Comparison of ENCODE assay signal across 1 cellular context in genomic region chr5:154766558-154767281, GRCh38.
TF ChIP-seq lines count a peak whose summit lies in the region.

No MANE protein-coding gene starts in this region.

TF ChIP-seq in IMR-90, 13 proteins besides CTCF, POLR2A, EP300 and RAD21:
- TF ChIP-seq, protein P1, sequence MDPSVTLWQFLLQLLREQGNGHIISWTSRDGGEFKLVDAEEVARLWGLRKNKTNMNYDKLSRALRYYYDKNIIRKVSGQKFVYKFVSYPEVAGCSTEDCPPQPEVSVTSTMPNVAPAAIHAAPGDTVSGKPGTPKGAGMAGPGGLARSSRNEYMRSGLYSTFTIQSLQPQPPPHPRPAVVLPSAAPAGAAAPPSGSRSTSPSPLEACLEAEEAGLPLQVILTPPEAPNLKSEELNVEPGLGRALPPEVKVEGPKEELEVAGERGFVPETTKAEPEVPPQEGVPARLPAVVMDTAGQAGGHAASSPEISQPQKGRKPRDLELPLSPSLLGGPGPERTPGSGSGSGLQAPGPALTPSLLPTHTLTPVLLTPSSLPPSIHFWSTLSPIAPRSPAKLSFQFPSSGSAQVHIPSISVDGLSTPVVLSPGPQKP (IDR thresholded peaks at IDR 0.05; ENCODE audit: borderline replicate concordance, low read depth, low read length), result no peak
- TF ChIP-seq MXI1 (IDR thresholded peaks at IDR 0.05; ENCODE audit: borderline replicate concordance, low read depth, low read length) (no peak), BHLHE40 (IDR thresholded peaks at IDR 0.05; ENCODE audit: low read depth, low read length) (no peak)
- TF ChIP-seq, protein P2, sequence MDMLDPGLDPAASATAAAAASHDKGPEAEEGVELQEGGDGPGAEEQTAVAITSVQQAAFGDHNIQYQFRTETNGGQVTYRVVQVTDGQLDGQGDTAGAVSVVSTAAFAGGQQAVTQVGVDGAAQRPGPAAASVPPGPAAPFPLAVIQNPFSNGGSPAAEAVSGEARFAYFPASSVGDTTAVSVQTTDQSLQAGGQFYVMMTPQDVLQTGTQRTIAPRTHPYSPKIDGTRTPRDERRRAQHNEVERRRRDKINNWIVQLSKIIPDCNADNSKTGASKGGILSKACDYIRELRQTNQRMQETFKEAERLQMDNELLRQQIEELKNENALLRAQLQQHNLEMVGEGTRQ (IDR thresholded peaks at IDR 0.05; ENCODE audit: low read depth, low read length), result no peak
TF ChIP-seq in IMR-90: peak in this region for 0.
